ENCODE assay signal across 16 cellular contexts in the genomic region with DNA sequence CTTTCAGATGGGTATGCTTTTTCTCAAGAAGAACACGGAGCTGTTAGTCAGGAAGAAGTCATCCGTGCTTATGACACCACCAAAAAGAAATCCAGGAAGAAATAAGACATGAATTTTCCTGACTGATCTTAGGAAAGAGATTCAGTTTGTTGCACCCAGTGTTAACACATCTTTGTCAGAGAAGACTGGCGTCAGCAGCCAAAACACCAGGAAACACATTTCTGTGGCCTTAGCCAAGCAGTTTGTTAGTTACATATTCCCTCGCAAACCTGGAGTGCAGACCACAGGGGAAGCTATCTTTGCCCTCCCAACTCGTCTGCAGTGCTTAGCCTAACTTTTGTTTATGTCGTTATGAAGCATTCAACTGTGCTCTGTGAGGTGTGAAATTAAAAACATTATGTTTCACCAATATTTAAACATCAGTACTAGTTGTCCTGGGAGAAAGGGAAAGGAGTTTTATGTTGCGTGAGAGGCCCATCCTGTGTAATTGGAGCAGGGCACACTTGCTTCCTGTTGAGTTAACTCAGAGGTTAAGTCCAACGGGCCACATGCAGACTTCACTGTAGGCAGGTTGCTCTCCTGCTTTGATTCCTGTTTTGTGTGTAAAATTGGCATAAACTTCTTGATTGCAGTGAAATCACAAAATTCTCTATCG. TPM values are rescaled to one million over a fixed set of nuclear protein-coding genes. Genes with fewer than 3 reads are reported as not detected.
DNase-seq lines count a peak whose midpoint lies in the region; ATAC-seq and TF ChIP-seq lines count a peak whose summit lies in the region.
"Had no signal": no experiment of that assay in that cellular context is flagged by ENCODE, and none has a peak within 500 bp of the region (broad histone marks: within the 10 kb centered on the region; RNA-seq: fewer than 3 reads in every experiment).

No MANE protein-coding gene starts in this region.

- H3K4me3 ChIP-seq in thyroid gland (replicated peaks in 1 of 3) (no peak overlapping the region), right lobe of liver (no peak overlapping the region)
- H3K4me3 ChIP-seq: left ventricle myocardium inferior had no signal

- ATAC-seq in right lobe of liver, result no peak
- ATAC-seq in HG02840 (IDR thresholded peaks at IDR 0.05; ENCODE audit: low FRiP score, unreplicated experiment), result no peak
- ATAC-seq in GM19035 (IDR thresholded peaks at IDR 0.05; ENCODE audit: unreplicated experiment), result no peak
- ATAC-seq: activated CD4-positive, CD25-positive, alpha-beta regulatory T cell treated with anti-CD3 and anti-CD28 coated beads, Interleukin-2, amount 50 U/mL, for 24 hours had no signal

- H3K27ac ChIP-seq in VCaP, result peak overlapping the region; percentile 69
- H3K27ac ChIP-seq in thyroid gland, result peak overlapping the region; percentile 45 to 89 (median 76)
- H3K27ac ChIP-seq in right lobe of liver, result no peak overlapping the region
- H3K27ac ChIP-seq: left ventricle myocardium inferior, RWPE1 had no signal

- DNase-seq in NCI-H2107 treated with DMSO at 0.1 percent for 48 hours (lab: John Stamatoyannopoulos, UW; ENCODE audit: unreplicated experiment), result peak; percentile 32
- no peak for DNase-seq in NCI-H2107 (lab: John Stamatoyannopoulos, UW)
- peak; percentile 98 for DNase-seq in glomerular visceral epithelial cell (ENCODE audit: extremely low spot score)
- no peak for DNase-seq in thyroid gland
- DNase-seq in right lobe of liver, result no peak
- DNase-seq: 8988T, activated gamma-delta T cell, endodermal cell, left ventricle myocardium inferior, NCI-H1930, retina had no signal

- 56 to 63% methylated on average over 9 of the region's 9 CpGs for WGBS in thyroid gland, 2 donors
- WGBS in right lobe of liver (ENCODE audit: insufficient coverage, low coverage, low lambda C conversion rate, missing lambda C conversion rate), result 32% methylated on average over 9 of the region's 9 CpGs

- no peak for TF ChIP-seq CTCF in VCaP (conservative IDR thresholded peaks at IDR 0.05)
- TF ChIP-seq CTCF in thyroid gland (IDR thresholded peaks at IDR 0.05), result no peak
- TF ChIP-seq CTCF in right lobe of liver (IDR thresholded peaks at IDR 0.05), result no peak

- no peaks in the 10 kb centered on the region for H3K9me3 ChIP-seq in thyroid gland
- H3K9me3 ChIP-seq in right lobe of liver, result no peaks in the 10 kb centered on the region
- H3K9me3 ChIP-seq: left ventricle myocardium inferior had no signal

- H3K27me3 ChIP-seq in thyroid gland, result no peaks in the 10 kb centered on the region
- no peaks in the 10 kb centered on the region for H3K27me3 ChIP-seq in right lobe of liver

- H3K36me3 ChIP-seq in thyroid gland (no peaks in the 10 kb centered on the region), right lobe of liver (no peaks in the 10 kb centered on the region)
- H3K36me3 ChIP-seq: left ventricle myocardium inferior had no signal

- peaks cover 76 to 94% of the 10 kb centered on the region in 2 donors for H3K4me1 ChIP-seq in thyroid gland
- no peaks in the 10 kb centered on the region for H3K4me1 ChIP-seq in right lobe of liver

- intact Hi-C loops in thyroid gland (cut with DNase I), result no loop called here
- intact Hi-C loops in right lobe of liver (cut with DNase I), result no loop called here

- TF ChIP-seq POLR2A in thyroid gland (IDR thresholded peaks at IDR 0.05) (no peak), right lobe of liver (IDR thresholded peaks at IDR 0.05) (no peak)

RNA-seq across cellular contexts. Expression of a gene that starts 31.8 kb away (rescaled TPM):
- 100 to 1,000 TPM in 1 of 4 donors, 10 to 100 TPM in 3; 47.4 to 124 (median 79.8) TPM for total RNA-seq in thyroid gland
- under 1 TPM in 2 of 6 experiments, not detected in 4; 0.07 to 0.12 TPM for total RNA-seq in right lobe of liver

Comparison
In these comparisons a context has a peak if more than half of its experiments do, and no peak if none do; other contexts are left out.
1. DNase-seq: peak in NCI-H2107 treated with DMSO at 0.1 percent for 48 hours (single experiment) and glomerular visceral epithelial cell (single experiment); none in NCI-H2107 (single experiment), thyroid gland (0 of 2) and right lobe of liver (0 of 3).
2. H3K27ac ChIP-seq: peak in VCaP (single experiment) and thyroid gland (3 of 3); none in right lobe of liver (0 of 3).
3. RNA of a gene that starts 31.8 kb away (total RNA-seq): 47.4 to 124 TPM in thyroid gland; 0.07 to 0.12 TPM in right lobe of liver; every median in the first group is over 10 times any median in the second.